In the genomic region with DNA sequence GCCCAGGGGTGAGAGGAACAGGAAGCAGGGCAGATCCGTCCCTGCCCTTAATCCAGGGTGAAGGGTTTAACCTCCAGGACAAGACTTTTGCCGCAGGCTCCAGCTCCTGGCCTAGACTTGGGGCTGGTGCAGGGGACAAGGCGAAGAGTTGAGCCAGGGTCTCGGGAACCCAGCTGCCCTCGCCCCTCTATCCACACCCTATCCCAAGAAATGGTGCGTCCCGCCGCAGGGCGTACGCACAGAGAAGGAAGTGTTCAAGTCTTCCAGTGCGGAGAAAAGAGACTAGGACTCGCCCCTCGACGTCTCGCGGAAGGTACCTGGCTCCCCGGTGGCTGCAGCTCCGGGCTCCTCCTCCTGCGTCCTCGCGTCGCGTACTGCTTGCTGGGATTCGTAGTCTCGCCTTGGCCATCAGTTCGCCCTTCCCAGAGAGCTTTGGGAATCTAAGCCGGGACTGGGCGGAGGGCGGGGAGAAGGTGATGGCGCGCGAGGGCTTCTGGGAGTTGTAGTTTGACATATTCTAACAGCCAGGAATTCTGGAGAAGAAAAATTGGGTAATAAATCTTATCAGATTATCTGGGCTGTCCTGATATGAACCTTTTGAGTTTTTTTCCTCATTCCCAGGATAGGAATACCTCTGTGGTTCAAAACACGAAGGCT, we compare ENCODE assay signal across 8 cellular contexts. TPM values are rescaled to one million over a fixed set of nuclear protein-coding genes. Genes with fewer than 3 reads are reported as not detected.
DNase-seq lines count a peak whose midpoint lies in the region; ATAC-seq and TF ChIP-seq lines count a peak whose summit lies in the region.

TSS of gene ZMAT5 (minus strand) at position 376 of the 657 bp plus-strand sequence. CDS start 18,463 bp downstream, outside the sequence.

- peak; percentile 86 for DNase-seq in AG09319 (ENCODE audit: extremely low read depth, low read depth)
- DNase-seq in NCI-H510A (lab: John Stamatoyannopoulos, UW) = peak; percentile 88
- peak; percentile 83 for DNase-seq in activated CD4-positive, alpha-beta T cell treated with anti-CD3 and anti-CD28 coated beads for 1 hour
- peak; percentile 99 for DNase-seq in cerebellum (ENCODE audit: low spot score)
- DNase-seq in islet precursor cell = peak; percentile 99
- DNase-seq in stimulated activated CD4-positive, alpha-beta T cell treated with anti-CD3 and anti-CD28 coated beads, Interleukin-12 subunit alpha, Interleukin-12 subunit beta, amount 100 ng/mL, for 48 hours (ENCODE audit: low read depth in 2 of 3, low spot score in 1 of 3) = peak; percentile 82 to 90 (median 90)

- ATAC-seq in GM19043 (IDR thresholded peaks at IDR 0.05; ENCODE audit: low read depth, unreplicated experiment) = peak; percentile 89
- ATAC-seq in HG03378 (IDR thresholded peaks at IDR 0.05; ENCODE audit: unreplicated experiment) = peak; percentile 63

- TF ChIP-seq CTCF in AG09319 (IDR thresholded peaks at IDR 0.05; ENCODE audit: low read depth, low read length) = no peak

RNA-seq across cellular contexts. Expression of gene ZMAT5, which starts in this region (rescaled TPM):
- total RNA-seq in cerebellum = 9.3 TPM

Comparison
In these comparisons a context has a peak if more than half of its experiments do, and no peak if none do; other contexts are left out.
1. Peak in every context shown above with its lines: DNase-seq and ATAC-seq.